ENCODE assay signal across 9 cellular contexts in the genomic region with DNA sequence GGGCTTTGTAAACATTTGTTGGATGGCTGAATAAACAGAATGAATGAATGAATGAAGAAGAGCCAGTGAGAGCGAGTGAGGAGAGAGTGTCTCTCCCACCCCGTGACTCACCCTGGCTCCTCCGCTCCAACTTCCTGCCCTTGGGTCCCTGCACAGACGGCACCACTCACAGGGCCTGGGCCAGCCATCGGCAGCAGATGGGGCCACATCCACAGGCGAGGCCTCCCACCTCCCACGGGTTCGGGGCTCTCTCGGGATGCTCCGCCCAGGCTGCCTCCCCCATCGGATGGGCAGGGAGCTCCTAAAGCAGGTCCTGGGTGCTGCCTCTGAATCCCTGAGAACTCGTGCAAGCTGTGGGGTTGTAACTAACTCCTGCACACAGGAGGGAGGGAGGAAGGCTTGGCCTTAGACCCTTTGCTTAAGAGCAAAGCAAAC. TPM values are rescaled to one million over a fixed set of nuclear protein-coding genes. Genes with fewer than 3 reads are reported as not detected.
DNase-seq lines count a peak whose midpoint lies in the region; ATAC-seq, FAIRE-seq and TF ChIP-seq lines count a peak whose summit lies in the region.
"Had no signal": no experiment of that assay in that cellular context is flagged by ENCODE, and none has a peak within 500 bp of the region (broad histone marks: within the 10 kb centered on the region; RNA-seq: fewer than 3 reads in every experiment).

No MANE protein-coding gene starts in this region.

- H3K4me2 ChIP-seq in H9 (ENCODE audit: insufficient read depth, insufficient read length, low read length): no peak overlapping the region

- peak overlapping the region in 1 of 2 experiments; percentile 24; a peak in 2 of 5 replicates for H3K4me3 Mint-ChIP-seq in H9

- H3K9me3 ChIP-seq in H9 (ENCODE audit: control insufficient read depth, low read depth, low read length): no peaks in the 10 kb centered on the region
- H3K9me3 ChIP-seq in gastroesophageal sphincter: no peaks in the 10 kb centered on the region
- no peaks in the 10 kb centered on the region for H3K9me3 ChIP-seq in prostate gland

- H2AFZ ChIP-seq in H9 (ENCODE audit: low read length): no peak overlapping the region

- H3K9me3 Mint-ChIP-seq in H9: no peaks in the 10 kb centered on the region

- no peaks in the 10 kb centered on the region; the same call in 1 of the 2 replicates for H3K27me3 Mint-ChIP-seq in H9 (ENCODE audit: low read depth)

- H4K5ac ChIP-seq in H9 (ENCODE audit: insufficient read length, low read depth, low read length): no peak overlapping the region

- H4K20me1 ChIP-seq in H9 (ENCODE audit: control insufficient read depth, insufficient read depth, insufficient read length): peaks cover 3% of the 10 kb centered on the region

- no peak overlapping the region; the same call in 1 of the 2 replicates for H3K14ac ChIP-seq in H9 (ENCODE audit: insufficient read depth, low read length)

- H3K4me1 ChIP-seq in H9 (ENCODE audit: insufficient read depth, low read length) (peaks cover 11% of the 10 kb centered on the region; the same call in 1 of the 2 replicates), gastroesophageal sphincter (peaks cover 3 to 76% (median 44%) of the 10 kb centered on the region in 3 donors), prostate gland (replicated peaks) (peaks cover 20% of the 10 kb centered on the region)

- no peak for DNase-seq in H9
- DNase-seq in RWPE1 (ENCODE audit: low spot score): no peak
- DNase-seq in prostate gland (ENCODE audit: low spot score): no peak
- no peak for DNase-seq in nucleus accumbens (lab: John Stamatoyannopoulos, UW)
- no peak for DNase-seq in GM12892 (ENCODE audit: insufficient read length)
- DNase-seq: activated CD8-positive, alpha-beta memory T cell treated with anti-CD3 and anti-CD28 coated beads, Interleukin-2, amount 50 U/mL, for 4 hours had no signal

- no peak overlapping the region for H2BK5ac ChIP-seq in H9 (ENCODE audit: insufficient read length, low read length)

- no peak overlapping the region for H3K56ac ChIP-seq in H9 (ENCODE audit: insufficient read length, low read depth, low read length)

- intact Hi-C loops in prostate gland (cut with DNase I): loop anchor here (2.0 to 5.0 kb wide), 2 partner anchors 40 to 82 kb away; a partner anchor contains a TSS

- ATAC-seq in gastroesophageal sphincter (peak; percentile 47), GM18519 (IDR thresholded peaks at IDR 0.05; ENCODE audit: low FRiP score, unreplicated experiment) (no peak), HG03196 (IDR thresholded peaks at IDR 0.05; ENCODE audit: unreplicated experiment) (no peak)

- no peak overlapping the region for H2BK120ac ChIP-seq in H9 (ENCODE audit: low read depth, low read length, poor library complexity, severe bottlenecking)

- TF ChIP-seq POLR2A in gastroesophageal sphincter (IDR thresholded peaks at IDR 0.05) (no peak), prostate gland (IDR thresholded peaks at IDR 0.05) (no peak), GM12892 (IDR thresholded peaks at IDR 0.05; ENCODE audit: low read depth, low read length) (no peak)

- no peak overlapping the region for H2BK12ac ChIP-seq in H9 (ENCODE audit: insufficient read length, low read depth, low read length)

- TF ChIP-seq EP300 in gastroesophageal sphincter (IDR thresholded peaks at IDR 0.05): no peak

- H3K79me1 ChIP-seq in H9 (ENCODE audit: insufficient read depth, low read depth, low read length, poor library complexity, severe bottlenecking): no peaks in the 10 kb centered on the region

- no peaks in the 10 kb centered on the region for H3K23me2 ChIP-seq in H9 (ENCODE audit: insufficient read length, low read depth, low read length, poor library complexity, severe bottlenecking)

- H3K36me3 Mint-ChIP-seq in H9 (ENCODE audit: insufficient read depth in 1 of 3, low read depth in 3 of 3): peaks cover 0 to 13% (median 0%) of the 10 kb centered on the region in 3 experiments; a peak in 4 of 7 replicates

- H4K91ac ChIP-seq in H9 (ENCODE audit: insufficient read length, low read depth, low read length): no peak overlapping the region

- H3K27ac Mint-ChIP-seq in H9: peak overlapping the region in 2 of 3 experiments; percentile 70 to 87; a peak in 3 of 7 replicates

- no CpG with 5 or more reads among the region's 12 CpGs for WGBS in H9 (ENCODE audit: extremely low coverage, insufficient read length, low lambda C conversion rate)
- 23% methylated on average over 4 of the region's 12 CpGs; no CpG with 5 or more reads in 1 of the 2 donors for WGBS in gastroesophageal sphincter (ENCODE audit: low coverage in 1 of 2), 2 donors
- 38% methylated on average over 9 of the region's 12 CpGs for WGBS in prostate gland

- no peak overlapping the region for H3K27ac ChIP-seq in H9 (ENCODE audit: insufficient read length, low read depth, low read length)
- peak overlapping the region; percentile 64 for H3K27ac ChIP-seq in RWPE1
- peak overlapping the region in 3 of 4 donors; percentile 76 to 86 (median 79) for H3K27ac ChIP-seq in gastroesophageal sphincter
- H3K27ac ChIP-seq in prostate gland: peak overlapping the region; percentile 62 to 63

- peak overlapping the region; percentile 22 for H3K18ac ChIP-seq in H9 (ENCODE audit: insufficient read length, low read depth, low read length)

- H2BK15ac ChIP-seq in H9 (ENCODE audit: low read depth, low read length): no peak overlapping the region

- H3K23ac ChIP-seq in H9 (ENCODE audit: insufficient read length, low read depth, low read length): no peak overlapping the region

- no peaks in the 10 kb centered on the region for H3K79me2 ChIP-seq in H9 (ENCODE audit: insufficient read depth, low read length)

- FAIRE-seq in GM12892 (lab: Jason Lieb, UNC): no peak

- no peak overlapping the region for H2AK5ac ChIP-seq in H9 (ENCODE audit: insufficient read length, low read length)

- H2BK20ac ChIP-seq in H9 (ENCODE audit: low read depth, low read length, poor library complexity, severe bottlenecking): no peak overlapping the region

- no peak for TF ChIP-seq CTCF in H9 (conservative IDR thresholded peaks at IDR 0.05)
- no peak for TF ChIP-seq CTCF in RWPE1 (conservative IDR thresholded peaks at IDR 0.05; ENCODE audit: low read depth)
- TF ChIP-seq CTCF in gastroesophageal sphincter (IDR thresholded peaks at IDR 0.05): peak in 1 of 4 experiments; percentile 10
- TF ChIP-seq CTCF in prostate gland (IDR thresholded peaks at IDR 0.05): no peak

- no peak overlapping the region for H3K9ac ChIP-seq in H9 (ENCODE audit: extremely low read depth, insufficient read length, low read length)

- H3K4ac ChIP-seq in H9 (ENCODE audit: low read depth, low read length): no peak overlapping the region

- no peak overlapping the region for H3K4me3 ChIP-seq in gastroesophageal sphincter
- no peak overlapping the region for H3K4me3 ChIP-seq in prostate gland

- peaks cover 45 to 63% of the 10 kb centered on the region in 2 experiments for H3K4me1 Mint-ChIP-seq in H9

- H3K27me3 ChIP-seq in H9 (ENCODE audit: insufficient read depth, low read length): no peaks in the 10 kb centered on the region
- no peaks in the 10 kb centered on the region for H3K27me3 ChIP-seq in gastroesophageal sphincter
- no peaks in the 10 kb centered on the region for H3K27me3 ChIP-seq in prostate gland (replicated peaks; ENCODE audit: insufficient read depth)

- H4K8ac ChIP-seq in H9 (replicated peaks; ENCODE audit: insufficient read length, low read depth, low read length): no peak overlapping the region

- POLR2A ChIA-PET in RWPE1 (lab: Yijun Ruan, JAX; ENCODE audit: low non-redundant PET): no interaction called here

- CTCF ChIA-PET in RWPE1 (lab: Yijun Ruan, JAX): no interaction called here

- H3T11ph ChIP-seq in H9 (ENCODE audit: low read length): no peak overlapping the region

- peaks cover 0 to 6% of the 10 kb centered on the region in 2 donors for H3K36me3 ChIP-seq in gastroesophageal sphincter
- no peaks in the 10 kb centered on the region for H3K36me3 ChIP-seq in prostate gland

RNA-seq across cellular contexts. Expression of a gene that starts 41.3 kb away (rescaled TPM):
- total RNA-seq in H9 (2021) (76.9 and 80.1 TPM in 2 replicates), gastroesophageal sphincter (10 to 100 TPM; 17.1 to 26.8 (median 20.7) TPM), prostate gland (10 to 100 TPM; 15.5 to 43.1 TPM)
- 43.2 TPM for polyA plus RNA-seq in GM12892 (2012; ENCODE audit: missing spikeins)

RNA-seq across cellular contexts. Expression of a gene that starts 41.8 kb away (rescaled TPM):
- 53.7 and 56.7 TPM in 2 replicates for total RNA-seq in H9 (2021)
- total RNA-seq in gastroesophageal sphincter: 100 to 1,000 TPM; 127 to 184 (median 162) TPM
- 100 to 1,000 TPM in 1 of 2 donors, 10 to 100 TPM in 1; 59.5 to 106 TPM for total RNA-seq in prostate gland
- polyA plus RNA-seq in GM12892 (2012; ENCODE audit: missing spikeins): 31.5 TPM
